6 cellular contexts compared by ENCODE assay signal in genomic region chr16:31118223-31119155, GRCh38. TPM values are rescaled to one million over a fixed set of nuclear protein-coding genes. Genes with fewer than 3 reads are reported as not detected.
A peak's percentile ranks its signal among the peaks of the same experiment; 100 is the strongest.
DNase-seq lines count a peak whose midpoint lies in the region; ATAC-seq and TF ChIP-seq lines count a peak whose summit lies in the region.

No MANE protein-coding gene starts in this region.

- in situ Hi-C loops in G401 (cut with HindIII; ENCODE audit: low sequenced_read_pairs) = no loop called here

- no peaks in the 10 kb centered on the region for H3K9me3 Mint-ChIP-seq in IgD-negative memory B cell
- no peaks in the 10 kb centered on the region for H3K9me3 Mint-ChIP-seq in central memory CD8-positive, alpha-beta T cell
- H3K9me3 Mint-ChIP-seq in osteocyte (ENCODE audit: unreplicated experiment) = no peaks in the 10 kb centered on the region

- TF ChIP-seq CTCF in osteocyte (IDR thresholded peaks at IDR 0.05) = no peak

- H3K4me1 Mint-ChIP-seq in IgD-negative memory B cell = peaks cover 9 to 13% (median 13%) of the 10 kb centered on the region in 3 donors
- H3K4me1 Mint-ChIP-seq in central memory CD8-positive, alpha-beta T cell = peaks cover 11% of the 10 kb centered on the region
- peaks cover 13% of the 10 kb centered on the region for H3K4me1 Mint-ChIP-seq in osteocyte (ENCODE audit: unreplicated experiment)

- H3K27me3 Mint-ChIP-seq in IgD-negative memory B cell = no peaks in the 10 kb centered on the region
- H3K27me3 Mint-ChIP-seq in central memory CD8-positive, alpha-beta T cell = no peaks in the 10 kb centered on the region
- H3K27me3 Mint-ChIP-seq in osteocyte (ENCODE audit: unreplicated experiment) = no peaks in the 10 kb centered on the region

- H3K27ac Mint-ChIP-seq in IgD-negative memory B cell (peak overlapping the region; percentile 70 to 94 (median 88)), osteocyte (ENCODE audit: unreplicated experiment) (peak overlapping the region; percentile 98)
- peak overlapping the region; percentile 58 for H3K27ac Mint-ChIP-seq in central memory CD8-positive, alpha-beta T cell (ENCODE audit: low read depth)

- peak overlapping the region; percentile 78 to 95 (median 90) for H3K4me3 Mint-ChIP-seq in IgD-negative memory B cell
- H3K4me3 Mint-ChIP-seq in central memory CD8-positive, alpha-beta T cell = peak overlapping the region; percentile 73
- H3K4me3 Mint-ChIP-seq in osteocyte (ENCODE audit: unreplicated experiment) = peak overlapping the region; percentile 91

- no peak for DNase-seq in central memory CD8-positive, alpha-beta T cell (ENCODE audit: low spot score in 2 of 2)
- DNase-seq in osteocyte (ENCODE audit: extremely low spot score, unreplicated experiment) = no peak
- DNase-seq in DMS153 treated with DMSO at 0.1 percent for 48 hours (lab: John Stamatoyannopoulos, UW; ENCODE audit: unreplicated experiment) = no peak
- no peak for DNase-seq in G401 (ENCODE audit: low spot score)
- DNase-seq in NCI-H1417 (lab: John Stamatoyannopoulos, UW) = no peak

- ATAC-seq in central memory CD8-positive, alpha-beta T cell (replicated peaks; ENCODE audit: extremely low read depth, poor library complexity, severe bottlenecking) = no peak

- H3K36me3 Mint-ChIP-seq in IgD-negative memory B cell (peaks cover 1% of the 10 kb centered on the region), osteocyte (ENCODE audit: unreplicated experiment) (peaks cover 15% of the 10 kb centered on the region)
- peaks cover 34% of the 10 kb centered on the region for H3K36me3 Mint-ChIP-seq in central memory CD8-positive, alpha-beta T cell (ENCODE audit: insufficient read depth)

RNA-seq across cellular contexts. Expression of gene KAT8, which starts 1.0 kb away (rescaled TPM):
- 69.5 TPM for polyA plus RNA-seq in IgD-negative memory B cell
- total RNA-seq in osteocyte = 56.0 and 56.5 TPM in 2 replicates
- 86.9 and 88.7 TPM in 2 replicates for total RNA-seq in G401 (2014; rRNA removed; shearing (Covaris generic))

RNA-seq across cellular contexts. Expression of gene BCKDK, which starts 10.3 kb away (rescaled TPM):
- 38.2 TPM for polyA plus RNA-seq in IgD-negative memory B cell
- total RNA-seq in osteocyte = 38.8 and 39.3 TPM in 2 replicates
- total RNA-seq in G401 (2014; rRNA removed; shearing (Covaris generic)) = 52.5 and 55.3 TPM in 2 replicates

RNA-seq across cellular contexts. Expression of gene PRSS8, which starts 17.0 kb away (rescaled TPM):
- not detected for polyA plus RNA-seq in IgD-negative memory B cell
- not detected in 2 replicates for total RNA-seq in osteocyte
- total RNA-seq in G401 (2014; rRNA removed; shearing (Covaris generic)) = 4.6 TPM in 1 of 2 replicates, not detected in the other

RNA-seq across cellular contexts. Expression of gene VKORC1, which starts 23.9 kb away (rescaled TPM):
- polyA plus RNA-seq in IgD-negative memory B cell = 90.7 TPM
- total RNA-seq in osteocyte = 141 and 148 TPM in 2 replicates
- 121 and 129 TPM in 2 replicates for total RNA-seq in G401 (2014; rRNA removed; shearing (Covaris generic))

RNA-seq across cellular contexts. Expression of gene PRSS53, which starts 29.7 kb away (rescaled TPM):
- 0.83 TPM for polyA plus RNA-seq in IgD-negative memory B cell
- 2.8 and 3.2 TPM in 2 replicates for total RNA-seq in osteocyte
- total RNA-seq in G401 (2014; rRNA removed; shearing (Covaris generic)) = 0.44 and 2.8 TPM in 2 replicates
